1 cellular context compared by ENCODE assay signal in the genomic region with DNA sequence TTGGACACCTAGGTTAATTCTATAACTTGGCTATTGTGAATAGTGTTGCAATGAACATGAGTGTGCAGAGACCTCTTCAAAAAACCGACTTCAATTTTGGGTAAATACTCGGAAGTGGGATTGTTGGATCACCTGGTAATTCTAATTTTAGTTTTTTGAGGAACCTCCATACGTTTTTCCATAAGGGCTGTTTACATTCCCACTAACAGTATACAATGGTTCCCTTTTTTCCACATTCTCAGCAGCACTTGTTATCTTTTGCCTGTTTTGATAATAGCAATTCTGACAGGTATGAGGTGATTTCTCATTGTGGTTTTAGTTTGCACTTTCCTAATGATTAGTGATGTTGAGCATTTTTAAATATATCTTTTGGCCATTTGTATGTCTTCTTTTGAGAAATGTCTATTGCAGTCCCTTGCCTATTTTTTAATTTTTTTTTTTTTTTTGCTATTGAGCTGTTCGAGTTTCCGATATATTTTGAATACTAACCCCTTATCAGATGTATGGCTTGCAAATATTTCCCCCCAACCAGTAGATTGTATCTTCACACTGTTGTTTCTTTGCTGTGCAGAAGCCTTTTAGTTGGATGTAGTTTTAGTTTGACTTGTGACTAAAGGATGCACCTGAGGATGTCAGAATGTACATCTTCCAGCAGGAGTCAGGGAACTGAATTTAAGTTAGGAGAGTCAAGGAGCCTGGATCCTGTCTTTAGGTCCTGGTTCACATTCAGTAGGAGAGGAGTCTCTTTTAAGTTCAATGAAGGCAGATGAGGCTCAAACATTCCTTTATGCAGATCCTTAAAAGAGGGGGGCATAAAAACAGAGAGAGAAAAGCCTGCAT.
TF ChIP-seq lines count a peak whose summit lies in the region.

No MANE protein-coding gene starts in this region.

TF ChIP-seq in HCT116, 20 proteins besides CTCF, POLR2A, EP300 and RAD21 (continued from another document):
- TF ChIP-seq, protein P1, sequence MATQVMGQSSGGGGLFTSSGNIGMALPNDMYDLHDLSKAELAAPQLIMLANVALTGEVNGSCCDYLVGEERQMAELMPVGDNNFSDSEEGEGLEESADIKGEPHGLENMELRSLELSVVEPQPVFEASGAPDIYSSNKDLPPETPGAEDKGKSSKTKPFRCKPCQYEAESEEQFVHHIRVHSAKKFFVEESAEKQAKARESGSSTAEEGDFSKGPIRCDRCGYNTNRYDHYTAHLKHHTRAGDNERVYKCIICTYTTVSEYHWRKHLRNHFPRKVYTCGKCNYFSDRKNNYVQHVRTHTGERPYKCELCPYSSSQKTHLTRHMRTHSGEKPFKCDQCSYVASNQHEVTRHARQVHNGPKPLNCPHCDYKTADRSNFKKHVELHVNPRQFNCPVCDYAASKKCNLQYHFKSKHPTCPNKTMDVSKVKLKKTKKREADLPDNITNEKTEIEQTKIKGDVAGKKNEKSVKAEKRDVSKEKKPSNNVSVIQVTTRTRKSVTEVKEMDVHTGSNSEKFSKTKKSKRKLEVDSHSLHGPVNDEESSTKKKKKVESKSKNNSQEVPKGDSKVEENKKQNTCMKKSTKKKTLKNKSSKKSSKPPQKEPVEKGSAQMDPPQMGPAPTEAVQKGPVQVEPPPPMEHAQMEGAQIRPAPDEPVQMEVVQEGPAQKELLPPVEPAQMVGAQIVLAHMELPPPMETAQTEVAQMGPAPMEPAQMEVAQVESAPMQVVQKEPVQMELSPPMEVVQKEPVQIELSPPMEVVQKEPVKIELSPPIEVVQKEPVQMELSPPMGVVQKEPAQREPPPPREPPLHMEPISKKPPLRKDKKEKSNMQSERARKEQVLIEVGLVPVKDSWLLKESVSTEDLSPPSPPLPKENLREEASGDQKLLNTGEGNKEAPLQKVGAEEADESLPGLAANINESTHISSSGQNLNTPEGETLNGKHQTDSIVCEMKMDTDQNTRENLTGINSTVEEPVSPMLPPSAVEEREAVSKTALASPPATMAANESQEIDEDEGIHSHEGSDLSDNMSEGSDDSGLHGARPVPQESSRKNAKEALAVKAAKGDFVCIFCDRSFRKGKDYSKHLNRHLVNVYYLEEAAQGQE (IDR thresholded peaks at IDR 0.05; ENCODE audit: low read depth) = no peak
- TF ChIP-seq, protein P2, sequence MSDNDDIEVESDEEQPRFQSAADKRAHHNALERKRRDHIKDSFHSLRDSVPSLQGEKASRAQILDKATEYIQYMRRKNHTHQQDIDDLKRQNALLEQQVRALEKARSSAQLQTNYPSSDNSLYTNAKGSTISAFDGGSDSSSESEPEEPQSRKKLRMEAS (IDR thresholded peaks at IDR 0.05) = no peak
- TF ChIP-seq CEBPB (IDR thresholded peaks at IDR 0.05; ENCODE audit: low read depth) (no peak), SRF (IDR thresholded peaks at IDR 0.05; ENCODE audit: low read depth) (no peak)
